15 cellular contexts compared by ENCODE assay signal in the genomic region with DNA sequence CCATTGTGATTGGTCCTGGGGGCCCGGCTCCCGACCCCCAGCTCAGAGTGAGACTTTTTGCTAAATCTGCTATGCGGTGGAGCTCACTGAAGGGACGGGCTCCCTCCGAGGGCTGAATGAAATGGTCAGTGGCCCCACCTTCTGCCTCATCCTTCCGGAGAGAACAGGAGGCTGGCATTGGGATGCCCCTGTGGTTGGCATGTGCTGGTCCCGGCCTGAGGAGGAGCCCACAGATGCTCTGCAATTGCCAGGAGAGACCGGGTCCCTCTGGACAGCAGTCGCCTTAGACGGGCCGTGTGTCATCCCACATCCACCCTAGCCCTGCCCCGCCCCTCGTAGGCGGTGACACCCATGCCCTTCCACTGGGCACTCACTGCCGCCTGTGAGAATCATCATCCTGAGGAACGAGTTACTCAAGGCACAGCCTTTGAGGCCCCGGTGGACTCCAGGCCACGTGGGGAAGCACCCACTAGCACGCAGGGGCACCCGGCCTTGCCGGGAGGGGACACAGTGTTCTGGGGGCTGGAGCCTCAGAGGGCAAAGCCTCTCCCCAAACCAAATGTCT. TPM values are rescaled to one million over a fixed set of nuclear protein-coding genes. Genes with fewer than 3 reads are reported as not detected.
DNase-seq lines count a peak whose midpoint lies in the region; ATAC-seq and TF ChIP-seq lines count a peak whose summit lies in the region.
"Had no signal": no experiment of that assay in that cellular context is flagged by ENCODE, and none has a peak within 500 bp of the region (broad histone marks: within the 10 kb centered on the region; RNA-seq: fewer than 3 reads in every experiment).

No MANE protein-coding gene starts in this region.

- POLR2A ChIA-PET in HCT116 (lab: Charles Lee) = no interaction called here

- H3K27ac Mint-ChIP-seq in glutamatergic neuron (ENCODE audit: unreplicated experiment) = no peak overlapping the region
- H3K27ac Mint-ChIP-seq: B cell; CD14-positive monocyte; CD8-positive, alpha-beta T cell had no signal

- H3K9me3 ChIP-seq in BLaER1 = no peaks in the 10 kb centered on the region
- H3K9me3 ChIP-seq in HCT116 (ENCODE audit: control insufficient read depth in 1 of 2, insufficient read depth in 1 of 2, low read depth in 1 of 2, low read length in 2 of 2) = no peaks in the 10 kb centered on the region
- H3K9me3 ChIP-seq in psoas muscle = no peaks in the 10 kb centered on the region
- no peaks in the 10 kb centered on the region for H3K9me3 ChIP-seq in MM.1S (replicated peaks; ENCODE audit: insufficient read depth, low read length)
- H3K9me3 ChIP-seq: HAP-1 had no signal

- no peak for TF ChIP-seq POLR2A in HCT116 (IDR thresholded peaks at IDR 0.05; ENCODE audit: borderline replicate concordance, extremely low read depth, insufficient read depth, insufficient read length)

- peaks cover 5% of the 10 kb centered on the region for H3K9me3 Mint-ChIP-seq in glutamatergic neuron (ENCODE audit: unreplicated experiment)
- H3K9me3 Mint-ChIP-seq: CD8-positive, alpha-beta T cell had no signal

- RAD21 ChIA-PET in HCT116 (lab: Charles Lee; ENCODE audit: low non-redundant PET in 1 of 2, low total read pairs in 2 of 2, uncharacterized antibody in 2 of 2, unreplicated experiment in 2 of 2) = no interaction called here

- H3K79me2 ChIP-seq in HCT116 (ENCODE audit: insufficient read depth, low read length) (no peaks in the 10 kb centered on the region), MM.1S (ENCODE audit: low read length) (no peaks in the 10 kb centered on the region)

- no peaks in the 10 kb centered on the region for H3K36me3 ChIP-seq in BLaER1
- no peaks in the 10 kb centered on the region for H3K36me3 ChIP-seq in HCT116 (ENCODE audit: control insufficient read depth in 1 of 2, insufficient read depth in 2 of 2, low read length in 2 of 2)
- no peaks in the 10 kb centered on the region for H3K36me3 ChIP-seq in psoas muscle (ENCODE audit: insufficient read depth in 1 of 2, low read depth in 1 of 2)
- H3K36me3 ChIP-seq in MM.1S (replicated peaks; ENCODE audit: insufficient read depth, low read length) = no peaks in the 10 kb centered on the region
- H3K36me3 ChIP-seq: HAP-1 had no signal

- H3K27me3 ChIP-seq in BLaER1 = no peaks in the 10 kb centered on the region
- H3K27me3 ChIP-seq in HCT116 (ENCODE audit: insufficient read depth, low read length) = no peaks in the 10 kb centered on the region
- no peaks in the 10 kb centered on the region for H3K27me3 ChIP-seq in psoas muscle (ENCODE audit: insufficient read depth in 3 of 3, low read length in 2 of 3)
- H3K27me3 ChIP-seq in MM.1S (replicated peaks; ENCODE audit: insufficient read depth, low read length) = peaks cover 49% of the 10 kb centered on the region

- DNase-seq in HCT116 (ENCODE audit: low read depth, low spot score) = no peak
- DNase-seq in glutamatergic neuron = peak; percentile 7
- peak; percentile 6 to 18 for DNase-seq in psoas muscle
- no peak for DNase-seq in stimulated activated naive CD8-positive, alpha-beta T cell treated with anti-CD3 and anti-CD28 coated beads, Interleukin-15, Interleukin-2, amounts not matched to agents 100 U/mL and 50 U/mL, for 24 hours
- DNase-seq in MM.1S = no peak
- DNase-seq: CD8-positive, alpha-beta T cell; COR-L47; DND-41; GDM1; IMR-90 had no signal

- 86 to 90% (median 88%) methylated on average over 21 of the region's 21 CpGs for WGBS in psoas muscle, 3 donors

- H2AFZ ChIP-seq in HCT116 (ENCODE audit: low read depth, low read length, poor library complexity, severe bottlenecking) = no peak overlapping the region
- H2AFZ ChIP-seq in MM.1S (ENCODE audit: low read length) = no peak overlapping the region

- CTCF ChIA-PET in HCT116 (lab: Charles Lee) = no interaction called here

- H3K27me3 Mint-ChIP-seq in glutamatergic neuron (ENCODE audit: unreplicated experiment) = no peaks in the 10 kb centered on the region

- no TSS peak for BruUV-seq in HCT116 (replicated peaks; lab: Mats Ljungman, UMichigan)

- no peaks in the 10 kb centered on the region for H3K36me3 Mint-ChIP-seq in glutamatergic neuron (ENCODE audit: unreplicated experiment)
- H3K36me3 Mint-ChIP-seq: CD14-positive monocyte; CD8-positive, alpha-beta T cell had no signal

- intact Hi-C loops in HCT116 (cut with micrococcal nuclease) = no loop called here
- intact Hi-C loops in psoas muscle (cut with DNase I) = no loop called here

- no peaks in the 10 kb centered on the region for H3K9me2 ChIP-seq in HCT116 (ENCODE audit: insufficient read depth)
- no peaks in the 10 kb centered on the region for H3K9me2 ChIP-seq in MM.1S (replicated peaks; ENCODE audit: insufficient read depth, low read length)

- TF ChIP-seq CTCF in HCT116 (IDR thresholded peaks at IDR 0.05 in 2 of 3, conservative IDR thresholded peaks at IDR 0.05 in 1 of 3; ENCODE audit: borderline replicate concordance in 1 of 3, insufficient read depth in 1 of 3, low read depth in 2 of 3, low read length in 2 of 3) = no peak
- no peak for TF ChIP-seq CTCF in glutamatergic neuron (IDR thresholded peaks at IDR 0.05; ENCODE audit: partially characterized antibody, unreplicated experiment)
- TF ChIP-seq CTCF in psoas muscle (IDR thresholded peaks at IDR 0.05) = no peak
- TF ChIP-seq CTCF in MM.1S (IDR thresholded peaks at IDR 0.05; ENCODE audit: low read length) = no peak

- H3K4me2 ChIP-seq in BLaER1 (peak overlapping the region; percentile 85), HCT116 (ENCODE audit: low read length) (peak overlapping the region; percentile 73), MM.1S (ENCODE audit: low read depth, low read length) (no peak overlapping the region)

- H3K4me1 ChIP-seq in BLaER1 = peaks cover 78% of the 10 kb centered on the region
- H3K4me1 ChIP-seq in HCT116 (ENCODE audit: control insufficient read depth in 1 of 2, insufficient read depth in 2 of 2, low read length in 2 of 2) = peaks cover 17 to 42% of the 10 kb centered on the region in 2 experiments; a peak in 3 of 4 replicates
- peaks cover 21% of the 10 kb centered on the region for H3K4me1 ChIP-seq in psoas muscle
- H3K4me1 ChIP-seq in MM.1S (ENCODE audit: low read length) = peaks cover 16% of the 10 kb centered on the region; the same call in 1 of the 2 replicates
- H3K4me1 ChIP-seq: HAP-1 had no signal

- H3K9ac ChIP-seq in BLaER1 (no peak overlapping the region), HCT116 (ENCODE audit: low read length) (no peak overlapping the region), MM.1S (ENCODE audit: low read length) (no peak overlapping the region)

- ATAC-seq in HCT116 (no peak), psoas muscle (no peak), HG02870 (IDR thresholded peaks at IDR 0.05; ENCODE audit: unreplicated experiment) (no peak)
- no peak for ATAC-seq in stimulated activated naive CD8-positive, alpha-beta T cell treated with anti-CD3 and anti-CD28 coated beads, Interleukin-15, Interleukin-2, amounts not matched to agents 100 U/mL and 50 U/mL, for 24 hours
- ATAC-seq: CD8-positive, alpha-beta T cell had no signal

- peaks cover 6% of the 10 kb centered on the region for H3K4me1 Mint-ChIP-seq in glutamatergic neuron (ENCODE audit: low read depth, unreplicated experiment)
- H3K4me1 Mint-ChIP-seq: CD14-positive monocyte had no signal

- H3F3A ChIP-seq in MM.1S (ENCODE audit: insufficient read depth, low read length) = no peaks in the 10 kb centered on the region

- H3K4me3 ChIP-seq in BLaER1 = no peak overlapping the region
- no peak overlapping the region for H3K4me3 ChIP-seq in HCT116 (replicated peaks in 1 of 2; ENCODE audit: low read depth in 1 of 2, low read length in 2 of 2)
- no peak overlapping the region for H3K4me3 ChIP-seq in psoas muscle
- no peak overlapping the region for H3K4me3 ChIP-seq in MM.1S (ENCODE audit: low read length)
- H3K4me3 ChIP-seq: HAP-1 had no signal

- H3K27ac ChIP-seq in BLaER1 (no peak overlapping the region), HCT116 (ENCODE audit: low read depth, low read length) (no peak overlapping the region), psoas muscle (no peak overlapping the region), MM.1S (ENCODE audit: low read length) (no peak overlapping the region)

- H3K4me3 Mint-ChIP-seq in glutamatergic neuron (ENCODE audit: unreplicated experiment) = no peak overlapping the region
- H3K4me3 Mint-ChIP-seq: B cell; CD14-positive monocyte; CD8-positive, alpha-beta T cell had no signal

- peaks cover 7% of the 10 kb centered on the region for H4K20me1 ChIP-seq in BLaER1
- H4K20me1 ChIP-seq in HCT116 (ENCODE audit: insufficient read depth) = no peaks in the 10 kb centered on the region
- H4K20me1 ChIP-seq in MM.1S (ENCODE audit: insufficient read depth, low read length) = no peaks in the 10 kb centered on the region

- TF ChIP-seq RAD21 in HCT116 (IDR thresholded peaks at IDR 0.05; ENCODE audit: low read depth) = no peak

TF ChIP-seq in HCT116, 20 proteins besides CTCF, POLR2A, EP300 and RAD21 (continues in another document):
- no peak for TF ChIP-seq SRF (IDR thresholded peaks at IDR 0.05; ENCODE audit: low read depth)
- no peak for TF ChIP-seq EZH2phosphoT487 (IDR thresholded peaks at IDR 0.05; ENCODE audit: borderline replicate concordance)
- no peak for TF ChIP-seq CBX3 (IDR thresholded peaks at IDR 0.05; ENCODE audit: low read depth)
- no peak for TF ChIP-seq CEBPB (IDR thresholded peaks at IDR 0.05; ENCODE audit: low read depth)
- TF ChIP-seq EZH2 (IDR thresholded peaks at IDR 0.05) = no peak
- TF ChIP-seq, protein P1, sequence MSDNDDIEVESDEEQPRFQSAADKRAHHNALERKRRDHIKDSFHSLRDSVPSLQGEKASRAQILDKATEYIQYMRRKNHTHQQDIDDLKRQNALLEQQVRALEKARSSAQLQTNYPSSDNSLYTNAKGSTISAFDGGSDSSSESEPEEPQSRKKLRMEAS (IDR thresholded peaks at IDR 0.05) = no peak
- TF ChIP-seq JUND (IDR thresholded peaks at IDR 0.05) = no peak
- TF ChIP-seq, protein P2, sequence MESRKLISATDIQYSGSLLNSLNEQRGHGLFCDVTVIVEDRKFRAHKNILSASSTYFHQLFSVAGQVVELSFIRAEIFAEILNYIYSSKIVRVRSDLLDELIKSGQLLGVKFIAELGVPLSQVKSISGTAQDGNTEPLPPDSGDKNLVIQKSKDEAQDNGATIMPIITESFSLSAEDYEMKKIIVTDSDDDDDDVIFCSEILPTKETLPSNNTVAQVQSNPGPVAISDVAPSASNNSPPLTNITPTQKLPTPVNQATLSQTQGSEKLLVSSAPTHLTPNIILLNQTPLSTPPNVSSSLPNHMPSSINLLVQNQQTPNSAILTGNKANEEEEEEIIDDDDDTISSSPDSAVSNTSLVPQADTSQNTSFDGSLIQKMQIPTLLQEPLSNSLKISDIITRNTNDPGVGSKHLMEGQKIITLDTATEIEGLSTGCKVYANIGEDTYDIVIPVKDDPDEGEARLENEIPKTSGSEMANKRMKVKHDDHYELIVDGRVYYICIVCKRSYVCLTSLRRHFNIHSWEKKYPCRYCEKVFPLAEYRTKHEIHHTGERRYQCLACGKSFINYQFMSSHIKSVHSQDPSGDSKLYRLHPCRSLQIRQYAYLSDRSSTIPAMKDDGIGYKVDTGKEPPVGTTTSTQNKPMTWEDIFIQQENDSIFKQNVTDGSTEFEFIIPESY (IDR thresholded peaks at IDR 0.05; ENCODE audit: extremely low read depth, insufficient replicate concordance, low read length) = no peak

RNA-seq across cellular contexts. Expression of a gene that starts 21.2 kb away (rescaled TPM):
- total RNA-seq in HCT116 (2021; ENCODE audit: unreplicated experiment) = 5.4 TPM
- polyA plus RNA-seq in HCT116 (2012) = 9.7 and 10.0 TPM in 2 replicates
- total RNA-seq in glutamatergic neuron (ENCODE audit: unreplicated experiment) = 402 TPM
- total RNA-seq in psoas muscle = 1 to 10 TPM in 1 of 4 donors, under 1 TPM in 3; 0.82 to 1.4 (median 0.85) TPM
- under 1 TPM; 0.30 to 0.39 (median 0.36) TPM for polyA plus RNA-seq in psoas muscle
- polyA plus RNA-seq: CD14-positive monocyte had no signal

Comparison
In these comparisons a context has a peak if more than half of its experiments do, and no peak if none do; other contexts are left out.
1. DNase-seq: peak in glutamatergic neuron (single experiment) and psoas muscle (2 of 2); none in HCT116 (single experiment), stimulated activated naive CD8-positive, alpha-beta T cell treated with anti-CD3 and anti-CD28 coated beads, Interleukin-15, Interleukin-2, amounts not matched to agents 100 U/mL and 50 U/mL, for 24 hours (single experiment) and MM.1S (single experiment).
2. RNA of a gene that starts 21.2 kb away (total RNA-seq): 402 TPM in glutamatergic neuron (single experiment); 5.4 TPM in HCT116 (single experiment) and 0.82 to 1.4 TPM in psoas muscle; every median in the first group is over 10 times any median in the second.